In the genomic region with DNA sequence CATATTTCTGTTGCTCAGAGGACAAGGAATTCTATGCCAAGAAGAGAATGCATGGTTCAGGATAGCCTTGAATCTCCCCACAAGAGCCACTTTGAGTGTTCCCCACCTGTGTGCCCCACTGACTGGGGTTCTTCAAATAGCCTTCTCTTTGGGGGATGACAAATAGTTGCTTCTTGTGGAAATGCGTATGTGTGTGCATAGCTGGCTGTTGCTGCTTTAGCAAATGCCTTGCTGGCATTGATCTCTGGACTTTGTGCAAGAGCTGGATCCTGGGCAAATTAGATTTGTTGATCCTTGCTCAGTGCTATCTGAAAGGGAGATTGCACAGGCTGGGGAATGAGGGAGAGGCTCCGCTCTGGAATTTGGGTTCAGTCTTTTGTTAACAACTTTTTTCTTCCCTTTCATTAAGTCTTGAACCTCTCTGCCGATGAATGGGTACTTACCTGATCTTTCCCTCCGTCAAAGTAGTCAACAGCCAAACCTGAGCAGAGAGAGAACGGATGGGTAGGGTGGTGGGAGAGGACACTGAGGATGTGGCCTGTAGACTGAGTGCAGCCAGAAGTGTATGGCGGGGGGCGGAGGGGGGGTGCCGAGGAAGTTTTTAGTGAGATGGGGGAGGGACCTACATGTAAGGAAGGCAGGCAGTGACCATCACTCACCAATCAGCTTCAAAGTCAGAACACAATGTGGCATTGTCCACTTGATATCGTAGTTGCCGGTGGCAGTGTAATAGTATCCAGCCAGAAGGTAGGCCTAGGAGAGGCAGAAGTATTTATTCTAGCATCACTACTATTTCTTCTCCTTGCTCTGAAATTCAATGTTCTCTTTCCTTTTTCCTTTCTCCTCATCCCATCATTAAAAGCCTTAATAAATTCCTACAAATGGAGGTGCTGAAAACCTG, we compare ENCODE assay signal across 1 cellular context.
TF ChIP-seq lines count a peak whose summit lies in the region.

No MANE protein-coding gene starts in this region.

TF ChIP-seq in GM12878, 131 proteins besides CTCF, POLR2A, EP300 and RAD21:
- TF ChIP-seq JUNB (IDR thresholded peaks at IDR 0.05) (no peak), RB1 (IDR thresholded peaks at IDR 0.05; ENCODE audit: borderline replicate concordance) (no peak), ZNF592 (IDR thresholded peaks at IDR 0.05) (no peak), JUND (IDR thresholded peaks at IDR 0.05; ENCODE audit: low read depth, low read length) (no peak), ZNF217 (IDR thresholded peaks at IDR 0.05) (no peak), GATAD2B (conservative IDR thresholded peaks at IDR 0.05; ENCODE audit: low read depth) (no peak), SREBF1 (IDR thresholded peaks at IDR 0.05; ENCODE audit: low read length) (no peak), HDAC2 (IDR thresholded peaks at IDR 0.05) (no peak), PAX5 (IDR thresholded peaks at IDR 0.05; ENCODE audit: borderline replicate concordance, low read depth, low read length) (no peak), ZNF622 (IDR thresholded peaks at IDR 0.05) (no peak), IKZF2 (IDR thresholded peaks at IDR 0.05) (no peak), TCF12 (IDR thresholded peaks at IDR 0.05; ENCODE audit: low read depth, low read length) (no peak), SREBF2 (IDR thresholded peaks at IDR 0.05; ENCODE audit: low read length) (no peak), SRF (IDR thresholded peaks at IDR 0.05; ENCODE audit: low read depth in 2 of 2, low read length in 2 of 2) (no peak), EGR1 (IDR thresholded peaks at IDR 0.05; ENCODE audit: borderline replicate concordance in 1 of 2, low read depth in 2 of 2, low read length in 2 of 2) (no peak)
- TF ChIP-seq, protein P1, sequence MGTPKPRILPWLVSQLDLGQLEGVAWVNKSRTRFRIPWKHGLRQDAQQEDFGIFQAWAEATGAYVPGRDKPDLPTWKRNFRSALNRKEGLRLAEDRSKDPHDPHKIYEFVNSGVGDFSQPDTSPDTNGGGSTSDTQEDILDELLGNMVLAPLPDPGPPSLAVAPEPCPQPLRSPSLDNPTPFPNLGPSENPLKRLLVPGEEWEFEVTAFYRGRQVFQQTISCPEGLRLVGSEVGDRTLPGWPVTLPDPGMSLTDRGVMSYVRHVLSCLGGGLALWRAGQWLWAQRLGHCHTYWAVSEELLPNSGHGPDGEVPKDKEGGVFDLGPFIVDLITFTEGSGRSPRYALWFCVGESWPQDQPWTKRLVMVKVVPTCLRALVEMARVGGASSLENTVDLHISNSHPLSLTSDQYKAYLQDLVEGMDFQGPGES (IDR thresholded peaks at IDR 0.05) = no peak
- TF ChIP-seq, protein P2, sequence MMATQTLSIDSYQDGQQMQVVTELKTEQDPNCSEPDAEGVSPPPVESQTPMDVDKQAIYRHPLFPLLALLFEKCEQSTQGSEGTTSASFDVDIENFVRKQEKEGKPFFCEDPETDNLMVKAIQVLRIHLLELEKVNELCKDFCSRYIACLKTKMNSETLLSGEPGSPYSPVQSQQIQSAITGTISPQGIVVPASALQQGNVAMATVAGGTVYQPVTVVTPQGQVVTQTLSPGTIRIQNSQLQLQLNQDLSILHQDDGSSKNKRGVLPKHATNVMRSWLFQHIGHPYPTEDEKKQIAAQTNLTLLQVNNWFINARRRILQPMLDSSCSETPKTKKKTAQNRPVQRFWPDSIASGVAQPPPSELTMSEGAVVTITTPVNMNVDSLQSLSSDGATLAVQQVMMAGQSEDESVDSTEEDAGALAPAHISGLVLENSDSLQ (IDR thresholded peaks at IDR 0.05) = no peak
- TF ChIP-seq, protein P3, sequence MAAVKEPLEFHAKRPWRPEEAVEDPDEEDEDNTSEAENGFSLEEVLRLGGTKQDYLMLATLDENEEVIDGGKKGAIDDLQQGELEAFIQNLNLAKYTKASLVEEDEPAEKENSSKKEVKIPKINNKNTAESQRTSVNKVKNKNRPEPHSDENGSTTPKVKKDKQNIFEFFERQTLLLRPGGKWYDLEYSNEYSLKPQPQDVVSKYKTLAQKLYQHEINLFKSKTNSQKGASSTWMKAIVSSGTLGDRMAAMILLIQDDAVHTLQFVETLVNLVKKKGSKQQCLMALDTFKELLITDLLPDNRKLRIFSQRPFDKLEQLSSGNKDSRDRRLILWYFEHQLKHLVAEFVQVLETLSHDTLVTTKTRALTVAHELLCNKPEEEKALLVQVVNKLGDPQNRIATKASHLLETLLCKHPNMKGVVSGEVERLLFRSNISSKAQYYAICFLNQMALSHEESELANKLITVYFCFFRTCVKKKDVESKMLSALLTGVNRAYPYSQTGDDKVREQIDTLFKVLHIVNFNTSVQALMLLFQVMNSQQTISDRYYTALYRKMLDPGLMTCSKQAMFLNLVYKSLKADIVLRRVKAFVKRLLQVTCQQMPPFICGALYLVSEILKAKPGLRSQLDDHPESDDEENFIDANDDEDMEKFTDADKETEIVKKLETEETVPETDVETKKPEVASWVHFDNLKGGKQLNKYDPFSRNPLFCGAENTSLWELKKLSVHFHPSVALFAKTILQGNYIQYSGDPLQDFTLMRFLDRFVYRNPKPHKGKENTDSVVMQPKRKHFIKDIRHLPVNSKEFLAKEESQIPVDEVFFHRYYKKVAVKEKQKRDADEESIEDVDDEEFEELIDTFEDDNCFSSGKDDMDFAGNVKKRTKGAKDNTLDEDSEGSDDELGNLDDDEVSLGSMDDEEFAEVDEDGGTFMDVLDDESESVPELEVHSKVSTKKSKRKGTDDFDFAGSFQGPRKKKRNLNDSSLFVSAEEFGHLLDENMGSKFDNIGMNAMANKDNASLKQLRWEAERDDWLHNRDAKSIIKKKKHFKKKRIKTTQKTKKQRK (IDR thresholded peaks at IDR 0.05; ENCODE audit: low read depth, low read length) = no peak
